Comparison of ENCODE assay signal across 1 cellular context in genomic region chr10:14184841-14185500, GRCh38.
TF ChIP-seq lines count a peak whose summit lies in the region.

No MANE protein-coding gene starts in this region.

TF ChIP-seq in GM23338, 12 proteins besides CTCF, POLR2A, EP300 and RAD21 (continued from another document):
- no peak for TF ChIP-seq ZNF462 (CRISPR knock-in tag; IDR thresholded peaks at IDR 0.05)
- no peak for TF ChIP-seq EZH2phosphoT487 (IDR thresholded peaks at IDR 0.05; ENCODE audit: unreplicated experiment)
